8 cellular contexts compared by ENCODE assay signal in the genomic region with DNA sequence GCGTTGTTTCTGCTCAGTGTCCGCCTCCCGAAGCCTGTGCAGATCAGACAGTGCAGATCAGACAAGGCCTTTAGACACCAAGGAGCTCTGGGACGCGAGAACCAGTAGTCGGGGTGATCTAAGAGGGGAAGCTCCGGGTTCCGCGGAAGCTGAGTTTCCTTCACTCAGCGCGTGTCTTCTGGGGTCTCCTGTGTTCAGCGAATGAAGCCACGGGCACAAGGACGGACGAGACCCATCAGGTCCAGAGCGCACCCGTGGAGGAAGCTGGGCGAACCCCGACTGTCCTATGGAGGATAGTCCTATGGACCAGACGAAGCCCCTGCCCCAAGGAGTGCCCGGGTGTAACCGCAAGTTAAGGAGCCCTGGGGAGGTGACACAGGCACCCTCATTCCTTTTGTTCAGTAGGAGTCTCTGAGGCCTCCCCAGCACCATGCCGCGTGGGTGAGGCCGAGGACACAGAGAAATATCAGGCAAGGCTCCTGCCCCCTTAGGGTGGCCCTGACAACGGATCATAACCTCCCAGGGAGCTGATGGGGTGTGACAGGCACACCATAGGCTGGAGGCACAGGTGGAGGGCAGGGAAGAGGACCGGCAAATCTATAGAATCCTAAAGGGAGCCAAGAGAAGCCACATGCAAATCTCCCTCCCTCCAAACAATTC. TPM values are rescaled to one million over a fixed set of nuclear protein-coding genes. Genes with fewer than 3 reads are reported as not detected.
DNase-seq lines count a peak whose midpoint lies in the region; ATAC-seq, FAIRE-seq and TF ChIP-seq lines count a peak whose summit lies in the region.

No MANE protein-coding gene starts in this region.

- H3K4me1 Mint-ChIP-seq in Caco-2 (ENCODE audit: low read depth, unreplicated experiment) (peaks cover 18% of the 10 kb centered on the region), H9 (peaks cover 33 to 45% of the 10 kb centered on the region in 2 experiments)

- H3K4me3 ChIP-seq in Caco-2 (ENCODE audit: low read depth, low read length) (peak overlapping the region; percentile 73), GM12878 (peak overlapping the region; percentile 64)

- H4K8ac ChIP-seq in H9 (replicated peaks; ENCODE audit: insufficient read length, low read depth, low read length) = no peak overlapping the region

- peaks cover 3% of the 10 kb centered on the region for H4K20me1 ChIP-seq in H9 (ENCODE audit: control insufficient read depth, insufficient read depth, insufficient read length)
- H4K20me1 ChIP-seq in GM12878 (ENCODE audit: control insufficient read depth, insufficient read depth) = peaks cover 11% of the 10 kb centered on the region

- H3K4ac ChIP-seq in H9 (ENCODE audit: low read depth, low read length) = no peak overlapping the region

- H3K27me3 ChIP-seq in Caco-2 (replicated peaks; ENCODE audit: control insufficient read depth, insufficient read depth, low read length) (no peaks in the 10 kb centered on the region), H9 (ENCODE audit: insufficient read depth, low read length) (peaks cover 2% of the 10 kb centered on the region; the same call in 1 of the 2 replicates), GM12878 (replicated peaks in 1 of 2; ENCODE audit: control insufficient read depth in 2 of 2, insufficient read depth in 2 of 2, low read length in 1 of 2) (no peaks in the 10 kb centered on the region)

- H3T11ph ChIP-seq in H9 (ENCODE audit: low read length) = no peak overlapping the region

- H2AFZ ChIP-seq in H9 (ENCODE audit: low read length) (no peak overlapping the region), GM12878 (ENCODE audit: control insufficient read depth, low read depth, low read length) (peak overlapping the region; percentile 26)

- H3K23ac ChIP-seq in H9 (ENCODE audit: insufficient read length, low read depth, low read length) = no peak overlapping the region

- WGBS in H9 (ENCODE audit: extremely low coverage, insufficient read length, low lambda C conversion rate) = no CpG with 5 or more reads among the region's 27 CpGs
- 1% methylated on average over 27 of the region's 27 CpGs for WGBS in GM12878 (ENCODE audit: insufficient coverage, insufficient replicate concordance, low lambda C conversion rate, missing lambda C conversion rate)

- H3K27ac Mint-ChIP-seq in Caco-2 (ENCODE audit: unreplicated experiment) = peak overlapping the region; percentile 89
- H3K27ac Mint-ChIP-seq in H9 = peak overlapping the region; percentile 85 to 98 (median 87); a peak in 6 of 7 replicates

- POLR2A ChIA-PET in Caco-2 (lab: Charles Lee) (interaction anchor here (0.7 to 2.4 kb wide), 9 partner anchors 10 to 215 kb away, joined by 3 to 28 read pairs (median 5); a partner anchor contains a TSS), GM12878 (lab: Charles Lee) (interaction anchor here (0.5 to 3.1 kb wide), 14 partner anchors 15 to 270 kb away, joined by 3 to 26 read pairs (median 5); a partner anchor contains a TSS)

- CTCF ChIA-PET in Caco-2 (lab: Charles Lee) (interaction anchor here (0.6 to 2.4 kb wide), 8 partner anchors 9 to 240 kb away, joined by 3 to 29 read pairs (median 4); a partner anchor contains a TSS), GM12878 (lab: Yijun Ruan, JAX) (interaction anchor here (0.6 to 3.4 kb wide), 15 partner anchors 13 to 730 kb away, joined by 3 to 49 read pairs (median 4); a partner anchor contains a TSS)

- no peak overlapping the region for H2BK20ac ChIP-seq in H9 (ENCODE audit: low read depth, low read length, poor library complexity, severe bottlenecking)

- peak overlapping the region; percentile 93 for H3K4me3 Mint-ChIP-seq in Caco-2 (ENCODE audit: unreplicated experiment)
- peak overlapping the region; percentile 98 to 100 for H3K4me3 Mint-ChIP-seq in H9

- H3K79me1 ChIP-seq in H9 (ENCODE audit: insufficient read depth, low read depth, low read length, poor library complexity, severe bottlenecking) = peaks cover 15% of the 10 kb centered on the region

- DNase-seq in Caco-2 (peak in 1 of 2 experiments; percentile 31), H9 (no peak), NOMO-1 treated with DMSO at 0.1 percent for 48 hours (lab: John Stamatoyannopoulos, UW; ENCODE audit: unreplicated experiment) (peak; percentile 50), GM12878 (ENCODE audit: low read depth, low spot score) (no peak), left colon (no peak), midbrain (lab: John Stamatoyannopoulos, UW) (no peak)
- DNase-seq in stimulated activated naive CD8-positive, alpha-beta T cell treated with anti-CD3 and anti-CD28 coated beads, Interleukin-15, Interleukin-2, amounts not matched to agents 100 U/mL and 50 U/mL, for 24 hours = peak; percentile 53

- FAIRE-seq in GM12878 (lab: Jason Lieb, UNC) = no peak

- no peak overlapping the region for H2BK12ac ChIP-seq in H9 (ENCODE audit: insufficient read length, low read depth, low read length)

- ATAC-seq in GM12878 = peak; percentile 25
- ATAC-seq in left colon = peak; percentile 27
- peak; percentile 12 for ATAC-seq in stimulated activated naive CD8-positive, alpha-beta T cell treated with anti-CD3 and anti-CD28 coated beads, Interleukin-15, Interleukin-2, amounts not matched to agents 100 U/mL and 50 U/mL, for 24 hours
- no peak for ATAC-seq in GM19397 (IDR thresholded peaks at IDR 0.05; ENCODE audit: unreplicated experiment)

- H3K14ac ChIP-seq in H9 (ENCODE audit: insufficient read depth, low read length) = peak overlapping the region; percentile 70; the same call in 1 of the 2 replicates

- no peak for TF ChIP-seq POLR2A in GM12878 (IDR thresholded peaks at IDR 0.05; ENCODE audit: low read depth, low read length)

- no peak overlapping the region for H4K91ac ChIP-seq in H9 (ENCODE audit: insufficient read length, low read depth, low read length)

- TF ChIP-seq CTCF in Caco-2 (IDR thresholded peaks at IDR 0.05; ENCODE audit: insufficient read depth in 1 of 2, low read depth in 1 of 2, low read length in 1 of 2, severe bottlenecking in 1 of 2, unreplicated experiment in 1 of 2) (no peak), H9 (conservative IDR thresholded peaks at IDR 0.05) (no peak), GM12878 (IDR thresholded peaks at IDR 0.05 in 2 of 3, conservative IDR thresholded peaks at IDR 0.05 in 1 of 3; ENCODE audit: control insufficient read depth in 2 of 3, extremely low read depth in 1 of 3, insufficient read depth in 1 of 3, low read depth in 3 of 3, low read length in 3 of 3) (no peak)

- no peaks in the 10 kb centered on the region for H3K9me3 Mint-ChIP-seq in Caco-2 (ENCODE audit: unreplicated experiment)
- peaks cover 2 to 3% of the 10 kb centered on the region in 2 experiments; a peak in 2 of 5 replicates for H3K9me3 Mint-ChIP-seq in H9

- H3K36me3 ChIP-seq in Caco-2 (ENCODE audit: control insufficient read depth, insufficient read depth, low read length) (peaks cover 18% of the 10 kb centered on the region), GM12878 (ENCODE audit: control insufficient read depth in 2 of 2, insufficient read depth in 2 of 2, low read length in 1 of 2) (peaks cover 16 to 23% of the 10 kb centered on the region in 2 experiments; a peak in 3 of 4 replicates)

- in situ Hi-C loops in GM12878 (cut with MboI) = no loop called here

- RAD21 ChIA-PET in GM12878 (lab: Charles Lee; ENCODE audit: unreplicated experiment) = interaction anchor here (1.0 to 3.1 kb wide), 12 partner anchors 20 to 215 kb away, joined by 3 to 28 read pairs (median 6); a partner anchor contains a TSS

- H4K5ac ChIP-seq in H9 (ENCODE audit: insufficient read length, low read depth, low read length) = no peak overlapping the region

- H3K27me3 Mint-ChIP-seq in Caco-2 (ENCODE audit: insufficient read depth, unreplicated experiment) (no peaks in the 10 kb centered on the region), H9 (ENCODE audit: low read depth) (peaks cover 27% of the 10 kb centered on the region)

- intact Hi-C loops in Caco-2 (cut with micrococcal nuclease; ENCODE audit: unreplicated experiment) (loop anchor here (1.0 to 10.0 kb wide), 7 partner anchors 24 to 250 kb away; a partner anchor contains a TSS), GM12878 (cut with micrococcal nuclease; ENCODE audit: unreplicated experiment) (loop anchor here (5.0 to 10.0 kb wide), 3 partner anchors 82 to 770 kb away; a partner anchor contains a TSS), left colon (cut with DNase I, micrococcal nuclease) (no loop called here)

- H3K9me3 ChIP-seq in Caco-2 = no peaks in the 10 kb centered on the region
- H3K9me3 ChIP-seq in H9 (ENCODE audit: control insufficient read depth, low read depth, low read length) = no peaks in the 10 kb centered on the region
- H3K9me3 ChIP-seq in GM12878 (replicated peaks; ENCODE audit: control insufficient read depth, insufficient read depth, low read length) = no peaks in the 10 kb centered on the region

- H2BK120ac ChIP-seq in H9 (ENCODE audit: low read depth, low read length, poor library complexity, severe bottlenecking) = no peak overlapping the region

- no peak overlapping the region for H2BK15ac ChIP-seq in H9 (ENCODE audit: low read depth, low read length)

- peaks cover 17% of the 10 kb centered on the region; the same call in 1 of the 2 replicates for H3K79me2 ChIP-seq in H9 (ENCODE audit: insufficient read depth, low read length)
- peaks cover 39% of the 10 kb centered on the region for H3K79me2 ChIP-seq in GM12878 (ENCODE audit: control insufficient read depth, insufficient read depth, low read length)

- H2BK5ac ChIP-seq in H9 (ENCODE audit: insufficient read length, low read length) = no peak overlapping the region

- SMC1A ChIA-PET in GM12878 (lab: Charles Lee; ENCODE audit: uncharacterized antibody, unreplicated experiment) = interaction anchor here (1.0 to 3.1 kb wide), 8 partner anchors 19 to 244 kb away, joined by 3 to 22 read pairs (median 3); a partner anchor contains a TSS

- H3K9ac ChIP-seq in H9 (ENCODE audit: extremely low read depth, insufficient read length, low read length) = peak overlapping the region; percentile 69
- H3K9ac ChIP-seq in GM12878 (ENCODE audit: control insufficient read depth, insufficient read depth, low read length) = peak overlapping the region; percentile 77

- H3K4me1 ChIP-seq in Caco-2 (peaks cover 30% of the 10 kb centered on the region), H9 (ENCODE audit: insufficient read depth, low read length) (peaks cover 8% of the 10 kb centered on the region), GM12878 (ENCODE audit: control insufficient read depth, insufficient read depth, low read length) (peaks cover 28% of the 10 kb centered on the region)

- H3K36me3 Mint-ChIP-seq in Caco-2 (ENCODE audit: insufficient read depth, unreplicated experiment) (peaks cover 48% of the 10 kb centered on the region), H9 (ENCODE audit: insufficient read depth in 1 of 3, low read depth in 3 of 3) (peaks cover 36 to 47% (median 41%) of the 10 kb centered on the region in 3 experiments)

- TF ChIP-seq EP300 in GM12878 (IDR thresholded peaks at IDR 0.05; ENCODE audit: borderline replicate concordance in 1 of 2, control insufficient read depth in 1 of 2, low read depth in 2 of 2, low read length in 2 of 2) = no peak

- peak overlapping the region; percentile 87 for H3K4me2 ChIP-seq in H9 (ENCODE audit: insufficient read depth, insufficient read length, low read length)
- peak overlapping the region; percentile 74 for H3K4me2 ChIP-seq in GM12878 (ENCODE audit: control insufficient read depth, insufficient read depth)

- BruUV-seq in Caco-2 (replicated peaks; lab: Mats Ljungman, UMichigan) (no TSS peak), GM12878 (replicated peaks; lab: Mats Ljungman, UMichigan) (no TSS peak)

- no peak overlapping the region for H3K27ac ChIP-seq in H9 (ENCODE audit: insufficient read length, low read depth, low read length)
- H3K27ac ChIP-seq in GM12878 (ENCODE audit: control insufficient read depth, insufficient read depth) = peak overlapping the region; percentile 89

- H3K56ac ChIP-seq in H9 (ENCODE audit: insufficient read length, low read depth, low read length) = no peak overlapping the region

- TF ChIP-seq RAD21 in GM12878 (IDR thresholded peaks at IDR 0.05; ENCODE audit: insufficient read depth, low read depth, low read length) = no peak

- peaks cover 28% of the 10 kb centered on the region for H3K23me2 ChIP-seq in H9 (ENCODE audit: insufficient read length, low read depth, low read length, poor library complexity, severe bottlenecking)

- no peak overlapping the region for H2AK5ac ChIP-seq in H9 (ENCODE audit: insufficient read length, low read length)

- H3K18ac ChIP-seq in H9 (ENCODE audit: insufficient read length, low read depth, low read length) = no peak overlapping the region

RNA-seq across cellular contexts. Expression of a gene that starts 0.6 kb away (rescaled TPM):
- total RNA-seq in Caco-2 (2022) (18.1 and 22.7 TPM in 2 replicates), H9 (2021) (3.8 and 4.8 TPM in 2 replicates), GM12878 (2014; rRNA removed) (3.1 and 10.0 TPM in 2 replicates), GM12878 (2014; rRNA removed; fragmentation: Illumina TruSeq; extraction: Trizol) (0.18 and 0.58 TPM in 2 replicates), GM12878 (2021) (16.9 and 17.9 TPM in 2 replicates), left colon (10 to 100 TPM; 83.4 to 89.4 TPM)
- total RNA-seq in GM12878 (2013; cell fraction: nucleolus; rRNA removed) = not detected in 2 replicates
- not detected for polyA plus RNA-seq in GM12878 (2011; ENCODE audit: low read depth)
- polyA plus RNA-seq in GM12878 (2011; rRNA removed) (0.09 and 0.18 TPM in 2 replicates), GM12878 (2014; fragmentation: Illumina TruSeq; extraction: Trizol) (0.09 TPM in 1 of 2 replicates, not detected in the other), GM12878 (2014; fragmentation: Nextera tagmentation; extraction: Ambion mirVana) (under 1 TPM; 0.05 to 0.10 TPM), GM12878 (2014; rRNA removed) (4.9 and 9.1 TPM in 2 replicates), GM12878 (2016; fragmentation: Nextera tagmentation; extraction: Ambion mirVana) (under 1 TPM in 1 of 2 experiments, not detected in 1; 0.94 TPM)
- polyA plus RNA-seq in GM12878 (2011; cell fraction: cytosol; rRNA removed) = 0.23 TPM in 1 of 2 replicates, not detected in the other
- polyA plus RNA-seq in GM12878 (2011; cell fraction: nucleus; rRNA removed) = 0.93 and 1.4 TPM in 2 replicates
- polyA plus RNA-seq in GM12878 (2012) = 0.95 and 1.1 TPM in 2 replicates
- not detected in 2 replicates for polyA minus RNA-seq in GM12878 (2011; rRNA and poly(A)+ RNA removed)
- 1.9 and 3.3 TPM in 2 replicates for polyA minus RNA-seq in GM12878 (2011; cell fraction: cytosol; rRNA and poly(A)+ RNA removed)
- 0.24 and 0.86 TPM in 2 replicates for polyA minus RNA-seq in GM12878 (2011; cell fraction: nucleus; rRNA and poly(A)+ RNA removed)

RNA-seq across cellular contexts. Expression of a gene that starts 1.0 kb away (rescaled TPM):
- total RNA-seq in Caco-2 (2022) = 2,048 and 2,146 TPM in 2 replicates
- total RNA-seq in H9 (2021) = 2,076 and 2,130 TPM in 2 replicates
- 122 and 150 TPM in 2 replicates for total RNA-seq in GM12878 (2013; cell fraction: nucleolus; rRNA removed)
- total RNA-seq in GM12878 (2014; rRNA removed) = 717 and 1,079 TPM in 2 replicates
- total RNA-seq in GM12878 (2014; rRNA removed; fragmentation: Illumina TruSeq; extraction: Trizol) = 1,192 and 1,229 TPM in 2 replicates
- 3,542 and 3,611 TPM in 2 replicates for total RNA-seq in GM12878 (2021)
- 6,930 TPM for polyA plus RNA-seq in GM12878 (2011; ENCODE audit: low read depth)
- polyA plus RNA-seq in GM12878 (2011; rRNA removed) = 139 and 260 TPM in 2 replicates
- 910 and 1,341 TPM in 2 replicates for polyA plus RNA-seq in GM12878 (2011; cell fraction: cytosol; rRNA removed)
- 487 and 492 TPM in 2 replicates for polyA plus RNA-seq in GM12878 (2011; cell fraction: nucleus; rRNA removed)
- 4,260 and 4,399 TPM in 2 replicates for polyA plus RNA-seq in GM12878 (2012)
- 225 and 1,758 TPM in 2 replicates for polyA plus RNA-seq in GM12878 (2014; fragmentation: Illumina TruSeq; extraction: Trizol)
- 100 to 1,000 TPM; 290 to 479 TPM for polyA plus RNA-seq in GM12878 (2014; fragmentation: Nextera tagmentation; extraction: Ambion mirVana)
- polyA plus RNA-seq in GM12878 (2014; rRNA removed) = 1,272 and 1,578 TPM in 2 replicates
- 100 to 1,000 TPM; 692 to 703 TPM for polyA plus RNA-seq in GM12878 (2016; fragmentation: Nextera tagmentation; extraction: Ambion mirVana)
- polyA minus RNA-seq in GM12878 (2011; rRNA and poly(A)+ RNA removed) = 272 and 502 TPM in 2 replicates
- polyA minus RNA-seq in GM12878 (2011; cell fraction: cytosol; rRNA and poly(A)+ RNA removed) = 1,150 and 1,184 TPM in 2 replicates
- 130 and 178 TPM in 2 replicates for polyA minus RNA-seq in GM12878 (2011; cell fraction: nucleus; rRNA and poly(A)+ RNA removed)
- total RNA-seq in left colon = 1,000 to 10,000 TPM; 1,151 to 1,179 TPM

RNA-seq across cellular contexts. Expression of a gene that starts 8.1 kb away (rescaled TPM):
- total RNA-seq in Caco-2 (2022) (not detected in 2 replicates), H9 (2021) (1.5 and 1.6 TPM in 2 replicates), GM12878 (2014; rRNA removed) (not detected in 2 replicates), GM12878 (2014; rRNA removed; fragmentation: Illumina TruSeq; extraction: Trizol) (not detected in 2 replicates), GM12878 (2021) (not detected in 2 replicates), left colon (not detected)
- total RNA-seq in GM12878 (2013; cell fraction: nucleolus; rRNA removed) = not detected in 2 replicates
- not detected for polyA plus RNA-seq in GM12878 (2011; ENCODE audit: low read depth)
- polyA plus RNA-seq in GM12878 (2011; rRNA removed) (not detected in 2 replicates), GM12878 (2014; fragmentation: Illumina TruSeq; extraction: Trizol) (not detected in 2 replicates), GM12878 (2014; fragmentation: Nextera tagmentation; extraction: Ambion mirVana) (not detected), GM12878 (2014; rRNA removed) (not detected in 2 replicates), GM12878 (2016; fragmentation: Nextera tagmentation; extraction: Ambion mirVana) (not detected)
- polyA plus RNA-seq in GM12878 (2011; cell fraction: cytosol; rRNA removed) = not detected in 2 replicates
- polyA plus RNA-seq in GM12878 (2011; cell fraction: nucleus; rRNA removed) = not detected in 2 replicates
- polyA plus RNA-seq in GM12878 (2012) = not detected in 2 replicates
- not detected in 2 replicates for polyA minus RNA-seq in GM12878 (2011; rRNA and poly(A)+ RNA removed)
- not detected in 2 replicates for polyA minus RNA-seq in GM12878 (2011; cell fraction: cytosol; rRNA and poly(A)+ RNA removed)
- not detected in 2 replicates for polyA minus RNA-seq in GM12878 (2011; cell fraction: nucleus; rRNA and poly(A)+ RNA removed)

RNA-seq across cellular contexts. Expression of a gene that starts 14.4 kb away (rescaled TPM):
- total RNA-seq in Caco-2 (2022) (0.70 and 1.1 TPM in 2 replicates), H9 (2021) (3.8 and 3.9 TPM in 2 replicates), GM12878 (2014; rRNA removed) (not detected in 2 replicates), GM12878 (2014; rRNA removed; fragmentation: Illumina TruSeq; extraction: Trizol) (not detected in 2 replicates), GM12878 (2021) (0.15 TPM in 1 of 2 replicates, not detected in the other), left colon (under 1 TPM; 0.31 to 0.46 TPM)
- not detected in 2 replicates for total RNA-seq in GM12878 (2013; cell fraction: nucleolus; rRNA removed)
- not detected for polyA plus RNA-seq in GM12878 (2011; ENCODE audit: low read depth)
- polyA plus RNA-seq in GM12878 (2011; rRNA removed) (not detected in 2 replicates), GM12878 (2014; fragmentation: Illumina TruSeq; extraction: Trizol) (not detected in 2 replicates), GM12878 (2014; fragmentation: Nextera tagmentation; extraction: Ambion mirVana) (not detected), GM12878 (2014; rRNA removed) (not detected in 2 replicates), GM12878 (2016; fragmentation: Nextera tagmentation; extraction: Ambion mirVana) (not detected)
- polyA plus RNA-seq in GM12878 (2011; cell fraction: cytosol; rRNA removed) = not detected in 2 replicates
- polyA plus RNA-seq in GM12878 (2011; cell fraction: nucleus; rRNA removed) = not detected in 2 replicates
- 0.07 and 0.17 TPM in 2 replicates for polyA plus RNA-seq in GM12878 (2012)
- polyA minus RNA-seq in GM12878 (2011; rRNA and poly(A)+ RNA removed) = not detected in 2 replicates
- polyA minus RNA-seq in GM12878 (2011; cell fraction: cytosol; rRNA and poly(A)+ RNA removed) = not detected in 2 replicates
- polyA minus RNA-seq in GM12878 (2011; cell fraction: nucleus; rRNA and poly(A)+ RNA removed) = not detected in 2 replicates

RNA-seq across cellular contexts. Expression of a gene that starts 21.6 kb away (rescaled TPM):
- total RNA-seq in Caco-2 (2022) (not detected in 2 replicates), H9 (2021) (0.13 and 0.15 TPM in 2 replicates), GM12878 (2014; rRNA removed) (not detected in 2 replicates), GM12878 (2014; rRNA removed; fragmentation: Illumina TruSeq; extraction: Trizol) (not detected in 2 replicates), GM12878 (2021) (not detected in 2 replicates), left colon (not detected)
- total RNA-seq in GM12878 (2013; cell fraction: nucleolus; rRNA removed) = not detected in 2 replicates
- not detected for polyA plus RNA-seq in GM12878 (2011; ENCODE audit: low read depth)
- polyA plus RNA-seq in GM12878 (2011; rRNA removed) (not detected in 2 replicates), GM12878 (2014; fragmentation: Illumina TruSeq; extraction: Trizol) (not detected in 2 replicates), GM12878 (2014; fragmentation: Nextera tagmentation; extraction: Ambion mirVana) (not detected), GM12878 (2014; rRNA removed) (0.18 TPM in 1 of 2 replicates, not detected in the other), GM12878 (2016; fragmentation: Nextera tagmentation; extraction: Ambion mirVana) (not detected)
- not detected in 2 replicates for polyA plus RNA-seq in GM12878 (2011; cell fraction: cytosol; rRNA removed)
- polyA plus RNA-seq in GM12878 (2011; cell fraction: nucleus; rRNA removed) = not detected in 2 replicates
- polyA plus RNA-seq in GM12878 (2012) = not detected in 2 replicates
- not detected in 2 replicates for polyA minus RNA-seq in GM12878 (2011; rRNA and poly(A)+ RNA removed)
- not detected in 2 replicates for polyA minus RNA-seq in GM12878 (2011; cell fraction: cytosol; rRNA and poly(A)+ RNA removed)
- not detected in 2 replicates for polyA minus RNA-seq in GM12878 (2011; cell fraction: nucleus; rRNA and poly(A)+ RNA removed)

Comparison
In these comparisons a context has a peak if more than half of its experiments do, and no peak if none do; other contexts are left out.
1. DNase-seq: peak in NOMO-1 treated with DMSO at 0.1 percent for 48 hours (single experiment) and stimulated activated naive CD8-positive, alpha-beta T cell treated with anti-CD3 and anti-CD28 coated beads, Interleukin-15, Interleukin-2, amounts not matched to agents 100 U/mL and 50 U/mL, for 24 hours (single experiment); none in H9 (single experiment), GM12878 (single experiment), left colon (0 of 2) and midbrain (single experiment).
2. intact Hi-C loops: an anchor here in Caco-2 (1.0 to 10.0 kb wide) and GM12878 (5.0 to 10.0 kb wide); none called in left colon.